In the genomic region with DNA sequence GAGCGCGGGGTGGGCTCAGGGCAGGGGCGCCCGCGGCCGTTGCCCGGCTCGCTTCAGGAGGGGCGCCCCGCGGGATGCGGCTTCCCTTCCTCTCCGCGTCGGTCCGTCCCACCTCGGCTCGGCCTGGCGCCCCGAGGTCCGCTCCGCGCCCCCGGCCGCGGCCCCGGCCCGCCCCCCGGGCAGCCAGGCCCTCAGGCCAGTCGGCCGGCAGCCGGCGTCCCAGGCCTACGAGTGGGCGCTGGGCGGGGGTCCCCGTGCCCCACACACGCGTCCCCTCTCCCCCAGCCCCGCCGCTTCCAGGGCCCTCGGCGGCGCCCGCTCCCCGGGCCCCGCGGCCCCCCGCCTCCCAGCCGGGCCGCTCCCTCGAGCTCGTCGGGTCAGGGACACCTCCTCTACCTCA, we compare ENCODE assay signal across 8 cellular contexts. TPM values are rescaled to one million over a fixed set of nuclear protein-coding genes. Genes with fewer than 3 reads are reported as not detected.
DNase-seq lines count a peak whose midpoint lies in the region; ATAC-seq and TF ChIP-seq lines count a peak whose summit lies in the region.
"Not testable (repeated sequence)": the region's sequence is repeated elsewhere in the genome, so short reads cannot be mapped to it uniquely, and the experiment has no call there.

No MANE protein-coding gene starts in this region.

- H3K4me1 ChIP-seq in OCI-LY1 (ENCODE audit: insufficient read depth, low read length, severe bottlenecking); mucosa of descending colon (ENCODE audit: low read depth): not testable (repeated sequence)

- not testable (repeated sequence) for H3K27me3 ChIP-seq in OCI-LY1 (ENCODE audit: insufficient read depth, low read length)

- not testable (repeated sequence) for H3K9me3 Mint-ChIP-seq in activated naive CD8-positive, alpha-beta T cell (ENCODE audit: low read depth); stimulated activated naive B cell treated with anti-CD40 and anti-IgM and Interleukin-4, amounts not matched to agents 10 μg/mL and 1 μg/mL and 100 μg/mL, for 72 hours

- DNase-seq in D341Med (ENCODE audit: low spot score): peak; percentile 61
- DNase-seq in fibroblast of the aortic adventitia (ENCODE audit: low read depth); mucosa of descending colon; stimulated activated naive B cell treated with anti-CD40 and anti-IgM and Interleukin-4, amounts not matched to agents 10 μg/mL and 1 μg/mL and 100 μg/mL, for 72 hours: not testable (repeated sequence)

- not testable (repeated sequence) for H3K9me2 ChIP-seq in OCI-LY1 (ENCODE audit: low read depth, low read length)

- H3K9me3 ChIP-seq in OCI-LY1 (ENCODE audit: low read length); mucosa of descending colon: not testable (repeated sequence)

- H3K36me3 Mint-ChIP-seq in activated naive CD8-positive, alpha-beta T cell; stimulated activated naive B cell treated with anti-CD40 and anti-IgM and Interleukin-4, amounts not matched to agents 10 μg/mL and 1 μg/mL and 100 μg/mL, for 72 hours: not testable (repeated sequence)

- not testable (repeated sequence) for TF ChIP-seq CTCF in OCI-LY1 (IDR thresholded peaks at IDR 0.05; ENCODE audit: low read length); fibroblast of the aortic adventitia (IDR thresholded peaks at IDR 0.05; ENCODE audit: insufficient read depth, low read length); mucosa of descending colon (IDR thresholded peaks at IDR 0.05)

- not testable (repeated sequence) for H3K27ac Mint-ChIP-seq in activated naive CD8-positive, alpha-beta T cell
- peak overlapping the region; percentile 81 for H3K27ac Mint-ChIP-seq in stimulated activated naive B cell treated with anti-CD40 and anti-IgM and Interleukin-4, amounts not matched to agents 10 μg/mL and 1 μg/mL and 100 μg/mL, for 72 hours

- H3F3A ChIP-seq in OCI-LY1 (ENCODE audit: insufficient read depth, low read length): not testable (repeated sequence)

- H3K4me3 ChIP-seq in OCI-LY1 (ENCODE audit: low read depth, low read length, poor library complexity, severe bottlenecking): peak overlapping the region; percentile 60
- peak overlapping the region; percentile 62 for H3K4me3 ChIP-seq in fibroblast of the aortic adventitia (ENCODE audit: low read depth, low read length)
- peak overlapping the region; percentile 50 for H3K4me3 ChIP-seq in mucosa of descending colon

- H3K4me1 Mint-ChIP-seq in activated naive CD8-positive, alpha-beta T cell (ENCODE audit: low read depth); stimulated activated naive B cell treated with anti-CD40 and anti-IgM and Interleukin-4, amounts not matched to agents 10 μg/mL and 1 μg/mL and 100 μg/mL, for 72 hours: not testable (repeated sequence)

- H3K27ac ChIP-seq in OCI-LY1 (ENCODE audit: low read depth, low read length, poor library complexity, severe bottlenecking): not testable (repeated sequence)

- intact Hi-C loops in mucosa of descending colon (cut with DNase I, micrococcal nuclease): not testable (repeated sequence)

- H4K20me1 ChIP-seq in OCI-LY1 (ENCODE audit: insufficient read depth, low read length): not testable (repeated sequence)

- not testable (repeated sequence) for H3K79me2 ChIP-seq in OCI-LY1 (ENCODE audit: insufficient read depth, low read length)

- not testable (repeated sequence) for H2AFZ ChIP-seq in OCI-LY1 (ENCODE audit: low read length)

- H3K36me3 ChIP-seq in OCI-LY1 (ENCODE audit: insufficient read depth, low read length); mucosa of descending colon (ENCODE audit: low read depth): not testable (repeated sequence)

- not testable (repeated sequence) for H3K27me3 Mint-ChIP-seq in activated naive CD8-positive, alpha-beta T cell; stimulated activated naive B cell treated with anti-CD40 and anti-IgM and Interleukin-4, amounts not matched to agents 10 μg/mL and 1 μg/mL and 100 μg/mL, for 72 hours

- H3K4me2 ChIP-seq in OCI-LY1 (ENCODE audit: low read length): not testable (repeated sequence)

- peak overlapping the region; percentile 59; the same call in 1 of the 2 replicates for H3K9ac ChIP-seq in OCI-LY1 (ENCODE audit: low read length)

- ATAC-seq in GM21381 (IDR thresholded peaks at IDR 0.05; ENCODE audit: unreplicated experiment) (peak; percentile 37), HG03066 (IDR thresholded peaks at IDR 0.05; ENCODE audit: low read depth, unreplicated experiment) (peak; percentile 33), mucosa of descending colon (peak; percentile 51)
- peak; percentile 51 to 57 for ATAC-seq in stimulated activated naive B cell treated with anti-CD40 and anti-IgM and Interleukin-4, amounts not matched to agents 10 μg/mL and 1 μg/mL and 100 μg/mL, for 72 hours (replicated peaks)

- H3K4me3 Mint-ChIP-seq in activated naive CD8-positive, alpha-beta T cell: peak overlapping the region; percentile 92
- H3K4me3 Mint-ChIP-seq in stimulated activated naive B cell treated with anti-CD40 and anti-IgM and Interleukin-4, amounts not matched to agents 10 μg/mL and 1 μg/mL and 100 μg/mL, for 72 hours: peak overlapping the region; percentile 91 to 93

RNA-seq across cellular contexts. Expression of gene KANSL1, which starts 31.6 kb away (rescaled TPM):
- total RNA-seq in fibroblast of the aortic adventitia (ENCODE audit: low replicate concordance): 63.2 and 218 TPM in 2 replicates
- total RNA-seq in mucosa of descending colon: 100 to 1,000 TPM in 1 of 3 donors, 10 to 100 TPM in 2; 80.2 to 107 (median 88.8) TPM
